ENCODE assay signal across 16 cellular contexts in the genomic region with DNA sequence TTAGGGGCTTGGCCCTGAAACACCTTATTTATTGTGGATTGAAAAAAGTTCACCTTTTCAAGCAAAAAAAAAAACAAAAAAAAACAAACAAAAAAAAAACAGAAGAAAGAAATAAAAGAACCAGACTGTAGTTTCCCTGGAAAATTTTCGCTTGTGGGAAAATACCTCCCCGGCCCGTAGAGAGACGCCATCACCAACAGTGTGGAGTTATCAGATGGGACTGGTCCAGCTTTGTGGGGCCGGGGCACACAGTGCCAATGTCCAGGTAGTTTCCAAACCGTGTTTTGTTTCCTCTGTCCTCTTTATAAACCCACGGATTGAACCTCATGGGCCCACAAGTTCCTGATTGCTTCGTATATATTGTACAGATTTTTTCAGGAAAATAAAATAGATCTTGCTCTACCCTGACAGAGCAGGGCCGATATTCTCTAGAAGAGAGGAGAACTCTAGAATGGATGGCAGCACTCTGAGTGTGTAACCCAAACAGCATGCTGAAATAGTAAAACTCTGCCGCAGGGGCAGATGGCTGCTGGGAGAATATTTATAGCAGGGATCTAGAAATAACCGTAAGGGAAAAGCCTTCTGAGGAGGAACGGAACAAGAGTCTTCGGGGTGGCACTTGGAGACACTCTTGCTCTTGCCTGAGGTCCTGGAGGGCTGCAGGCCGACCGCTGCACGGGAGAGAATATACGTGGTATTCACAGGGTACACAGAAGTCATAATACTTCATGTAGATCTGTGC.
DNase-seq lines count a peak whose midpoint lies in the region; ATAC-seq, FAIRE-seq and TF ChIP-seq lines count a peak whose summit lies in the region.
"Had no signal": no experiment of that assay in that cellular context is flagged by ENCODE, and none has a peak within 500 bp of the region (broad histone marks: within the 10 kb centered on the region; RNA-seq: fewer than 3 reads in every experiment).

No MANE protein-coding gene starts in this region.

- no peaks in the 10 kb centered on the region for H3K36me3 Mint-ChIP-seq in activated naive CD4-positive, alpha-beta T cell treated with anti-CD3 and anti-CD28 coated beads, Interleukin-2, amount 50 U/mL, for 24 hours
- H3K36me3 Mint-ChIP-seq in activated naive CD4-positive, alpha-beta T cell treated with anti-CD3 and anti-CD28 coated beads, Interleukin-2, amount 50 U/mL, for 72 hours, result no peaks in the 10 kb centered on the region
- H3K36me3 Mint-ChIP-seq: CD4-positive, CD25-positive, alpha-beta regulatory T cell had no signal

- no peak overlapping the region for H2AFZ ChIP-seq in H1 (ENCODE audit: low read length)
- no peak overlapping the region for H2AFZ ChIP-seq in neuronal stem cell (ENCODE audit: low read length)

- H3K27ac Mint-ChIP-seq in activated naive CD4-positive, alpha-beta T cell treated with anti-CD3 and anti-CD28 coated beads, Interleukin-2, amount 50 U/mL, for 24 hours, result peak overlapping the region; percentile 73
- H3K27ac Mint-ChIP-seq in activated naive CD4-positive, alpha-beta T cell treated with anti-CD3 and anti-CD28 coated beads, Interleukin-2, amount 50 U/mL, for 72 hours, result no peak overlapping the region
- H3K27ac Mint-ChIP-seq: CD4-positive, CD25-positive, alpha-beta regulatory T cell had no signal

- H2BK12ac ChIP-seq in H1 (ENCODE audit: low read depth, low read length) (no peak overlapping the region; the same call in 1 of the 2 replicates), neuronal stem cell (ENCODE audit: low read length) (peak overlapping the region; percentile 36)

- H3K9me3 ChIP-seq in H1 (ENCODE audit: insufficient read depth in 2 of 2, low read depth in 1 of 2, low read length in 1 of 2) (no peaks in the 10 kb centered on the region), neuronal stem cell (replicated peaks in 1 of 2; ENCODE audit: control insufficient read depth in 2 of 2, insufficient read depth in 1 of 2, low read depth in 1 of 2, low read length in 2 of 2) (no peaks in the 10 kb centered on the region)

- DNase-seq in activated naive CD4-positive, alpha-beta T cell treated with anti-CD3 and anti-CD28 coated beads, Interleukin-2, amount 50 U/mL, for 72 hours (ENCODE audit: low spot score in 2 of 2), result no peak
- DNase-seq in H1 (ENCODE audit: low read depth in 1 of 2, low spot score in 2 of 2) (no peak), neuronal stem cell (ENCODE audit: low spot score) (no peak), NCI-H524 (lab: John Stamatoyannopoulos, UW) (no peak)
- no peak for DNase-seq in activated CD4-positive, CD25-positive, alpha-beta regulatory T cell treated with anti-CD3 and anti-CD28 coated beads, Interleukin-2, amount 50 U/mL, for 72 hours
- no peak for DNase-seq in activated T-cell treated with anti-CD3 and anti-CD28 coated beads, Interleukin-2, amount 50 U/mL, for 48 hours
- DNase-seq: AML-193; CD4-positive, CD25-positive, alpha-beta regulatory T cell; DMS79; MV-4-11; NCI-H524 treated with DMSO at 0.1 percent for 48 hours had no signal

- H3K14ac ChIP-seq in H1 (ENCODE audit: insufficient read length) (no peak overlapping the region), neuronal stem cell (ENCODE audit: low read length) (no peak overlapping the region)

- H2BK5ac ChIP-seq in H1 (ENCODE audit: low read depth, low read length) (no peak overlapping the region; the same call in 1 of the 2 replicates), neuronal stem cell (ENCODE audit: low read length) (no peak overlapping the region)

- 84% methylated on average over 17 of the region's 17 CpGs; no CpG with 5 or more reads in 1 of the 2 experiments for WGBS in H1 (ENCODE audit: extremely low coverage in 1 of 2, insufficient coverage in 1 of 2, insufficient read length in 1 of 2, insufficient replicate concordance in 2 of 2, low coverage in 1 of 2, low lambda C conversion rate in 2 of 2, missing lambda C conversion rate in 1 of 2), 2 experiments
- WGBS in neuronal stem cell (ENCODE audit: extremely low coverage in 2 of 2, insufficient read length in 2 of 2, insufficient replicate concordance in 1 of 2), 2 donors, result no CpG with 5 or more reads among the region's 17 CpGs

- H3K4me1 Mint-ChIP-seq in activated naive CD4-positive, alpha-beta T cell treated with anti-CD3 and anti-CD28 coated beads, Interleukin-2, amount 50 U/mL, for 24 hours, result no peaks in the 10 kb centered on the region

- H3K9ac ChIP-seq in H1 (replicated peaks in 1 of 4; ENCODE audit: extremely low read depth in 1 of 4, low read depth in 3 of 4, low read length in 3 of 4), result no peak overlapping the region
- H3K9ac ChIP-seq in neuronal stem cell (ENCODE audit: low read depth, low read length, poor library complexity), result no peak overlapping the region

- peak overlapping the region; percentile 5 for H4K91ac ChIP-seq in H1 (replicated peaks; ENCODE audit: insufficient read length, low read length)
- no peak overlapping the region for H4K91ac ChIP-seq in neuronal stem cell (ENCODE audit: low read depth, low read length, poor library complexity)

- H3K27ac ChIP-seq in H1 (ENCODE audit: low read depth, low read length) (no peak overlapping the region), neuronal stem cell (replicated peaks; ENCODE audit: low read length) (no peak overlapping the region)
- H3K27ac ChIP-seq: HL-60 had no signal

- no peaks in the 10 kb centered on the region for H3K79me2 ChIP-seq in H1 (ENCODE audit: control insufficient read depth in 1 of 2, insufficient read depth in 2 of 2, low read length in 2 of 2)

- no peak overlapping the region for H4K5ac ChIP-seq in H1 (ENCODE audit: insufficient read length, low read depth, low read length)

- H2BK15ac ChIP-seq in H1 (ENCODE audit: low read length), result no peak overlapping the region
- H2BK15ac ChIP-seq in neuronal stem cell (ENCODE audit: low read length), result no peak overlapping the region

- no peaks in the 10 kb centered on the region for H3K27me3 ChIP-seq in H1 (replicated peaks in 1 of 4; ENCODE audit: control insufficient read depth in 3 of 4, extremely low read depth in 1 of 4, insufficient read depth in 3 of 4, low read length in 3 of 4)
- H3K27me3 ChIP-seq in neuronal stem cell (ENCODE audit: control insufficient read depth in 3 of 3, insufficient read depth in 3 of 3, low read depth in 1 of 3, low read length in 3 of 3), result no peaks in the 10 kb centered on the region

- H3K4me2 ChIP-seq in H1 (ENCODE audit: insufficient read depth in 1 of 2, low read depth in 2 of 2, low read length in 2 of 2) (no peak overlapping the region), neuronal stem cell (ENCODE audit: insufficient read depth, low read length, poor library complexity, severe bottlenecking) (no peak overlapping the region)

- no peaks in the 10 kb centered on the region for H4K20me1 ChIP-seq in H1 (replicated peaks in 1 of 2; ENCODE audit: control insufficient read depth in 1 of 2, insufficient read depth in 2 of 2, low read length in 2 of 2)

- H3K4me1 ChIP-seq in H1 (replicated peaks in 1 of 4; ENCODE audit: control insufficient read depth in 3 of 4, insufficient read depth in 4 of 4, low read length in 3 of 4), result peaks cover 9 to 21% (median 15%) of the 10 kb centered on the region in 4 experiments
- peaks cover 16 to 24% of the 10 kb centered on the region in 2 donors for H3K4me1 ChIP-seq in neuronal stem cell (ENCODE audit: control insufficient read depth in 2 of 2, insufficient read depth in 1 of 2, low read depth in 1 of 2, low read length in 2 of 2)

- no peak for TF ChIP-seq EP300 in H1 (IDR thresholded peaks at IDR 0.05; ENCODE audit: borderline replicate concordance in 1 of 2, low read depth in 2 of 2, low read length in 2 of 2)

- H3K23ac ChIP-seq in H1 (ENCODE audit: insufficient read length) (no peak overlapping the region), neuronal stem cell (ENCODE audit: low read depth, low read length, poor library complexity) (no peak overlapping the region)

- no peak overlapping the region for H3K56ac ChIP-seq in H1 (replicated peaks; ENCODE audit: insufficient read length, low read depth, low read length)

- no peak overlapping the region for H3K18ac ChIP-seq in H1 (ENCODE audit: extremely low read depth, low read length)
- H3K18ac ChIP-seq in neuronal stem cell (ENCODE audit: low read length), result no peak overlapping the region

- no peak overlapping the region for H3K4me3 Mint-ChIP-seq in activated naive CD4-positive, alpha-beta T cell treated with anti-CD3 and anti-CD28 coated beads, Interleukin-2, amount 50 U/mL, for 24 hours
- H3K4me3 Mint-ChIP-seq: CD4-positive, CD25-positive, alpha-beta regulatory T cell had no signal

- H3K27me3 Mint-ChIP-seq in activated naive CD4-positive, alpha-beta T cell treated with anti-CD3 and anti-CD28 coated beads, Interleukin-2, amount 50 U/mL, for 24 hours, result no peaks in the 10 kb centered on the region

- FAIRE-seq in H1 (lab: Jason Lieb, UNC), result no peak
- FAIRE-seq: G401.6, GM12891 had no signal

- no peak for TF ChIP-seq CTCF in H1 (IDR thresholded peaks at IDR 0.05; ENCODE audit: control extremely low read depth in 1 of 3, insufficient read depth in 1 of 3, low read depth in 1 of 3, low read length in 3 of 3)

- no peak for TF ChIP-seq RAD21 in H1 (IDR thresholded peaks at IDR 0.05 in 1 of 2, conservative IDR thresholded peaks at IDR 0.05 in 1 of 2; ENCODE audit: low read depth in 2 of 2, low read length in 2 of 2)

- H3K4me3 ChIP-seq in H1 (ENCODE audit: extremely low read depth in 1 of 4, insufficient read depth in 2 of 4, low read depth in 3 of 4, low read length in 4 of 4), result no peak overlapping the region
- no peak overlapping the region for H3K4me3 ChIP-seq in neuronal stem cell (ENCODE audit: low read length in 2 of 2)

- H2BK20ac ChIP-seq in H1 (ENCODE audit: low read length), result no peak overlapping the region

- H3K9me3 Mint-ChIP-seq in activated naive CD4-positive, alpha-beta T cell treated with anti-CD3 and anti-CD28 coated beads, Interleukin-2, amount 50 U/mL, for 24 hours, result no peaks in the 10 kb centered on the region
- H3K9me3 Mint-ChIP-seq in activated naive CD4-positive, alpha-beta T cell treated with anti-CD3 and anti-CD28 coated beads, Interleukin-2, amount 50 U/mL, for 72 hours, result no peaks in the 10 kb centered on the region
- H3K9me3 Mint-ChIP-seq: CD4-positive, CD25-positive, alpha-beta regulatory T cell had no signal

- no peak for ATAC-seq in activated naive CD4-positive, alpha-beta T cell treated with anti-CD3 and anti-CD28 coated beads, Interleukin-2, amount 50 U/mL, for 72 hours
- ATAC-seq: HCT116 had no signal

- peaks cover 2% of the 10 kb centered on the region; the same call in 1 of the 2 replicates for H3K23me2 ChIP-seq in H1 (ENCODE audit: low read depth, low read length)

- H4K8ac ChIP-seq in H1 (ENCODE audit: extremely low read depth, insufficient read depth, low read length) (no peak overlapping the region), neuronal stem cell (ENCODE audit: low read depth, low read length) (no peak overlapping the region)

- H3K4ac ChIP-seq in H1 (replicated peaks; ENCODE audit: insufficient read length, low read depth, low read length) (no peak overlapping the region), neuronal stem cell (ENCODE audit: low read length) (no peak overlapping the region)

- H3K36me3 ChIP-seq in H1 (ENCODE audit: control insufficient read depth in 2 of 4, insufficient read depth in 4 of 4, low read length in 3 of 4) (no peaks in the 10 kb centered on the region), neuronal stem cell (replicated peaks in 1 of 2; ENCODE audit: control insufficient read depth in 2 of 2, insufficient read depth in 2 of 2, low read length in 2 of 2) (no peaks in the 10 kb centered on the region)

- POLR2A ChIA-PET in H1 (lab: Charles Lee; ENCODE audit: partially characterized antibody), result interaction anchor here (1.0 to 1.4 kb wide), 2 partner anchors 15 to 96 kb away, joined by 3 to 5 read pairs; no protein-coding TSS in a partner anchor

- no peaks in the 10 kb centered on the region for H3K79me1 ChIP-seq in H1 (ENCODE audit: low read depth, low read length)
- H3K79me1 ChIP-seq in neuronal stem cell (ENCODE audit: low read depth, low read length), result no peaks in the 10 kb centered on the region

- CTCF ChIA-PET in H1 (lab: Charles Lee; ENCODE audit: partially characterized antibody), result interaction anchor here (1.0 to 1.7 kb wide), 2 partner anchors 12 to 301 kb away, joined by 3 to 4 read pairs; no protein-coding TSS in a partner anchor

- TF ChIP-seq POLR2A in H1 (IDR thresholded peaks at IDR 0.05; ENCODE audit: control extremely low read depth in 1 of 2, low read depth in 2 of 2, low read length in 2 of 2), result no peak

- H2AK5ac ChIP-seq in H1 (ENCODE audit: low read depth, low read length), result no peak overlapping the region
- H2AK5ac ChIP-seq in neuronal stem cell (ENCODE audit: low read depth, low read length), result peak overlapping the region; percentile 44

- H2BK120ac ChIP-seq in H1 (replicated peaks; ENCODE audit: low read depth, low read length) (no peak overlapping the region), neuronal stem cell (ENCODE audit: low read depth, low read length) (peak overlapping the region; percentile 6)
